In the genomic region with DNA sequence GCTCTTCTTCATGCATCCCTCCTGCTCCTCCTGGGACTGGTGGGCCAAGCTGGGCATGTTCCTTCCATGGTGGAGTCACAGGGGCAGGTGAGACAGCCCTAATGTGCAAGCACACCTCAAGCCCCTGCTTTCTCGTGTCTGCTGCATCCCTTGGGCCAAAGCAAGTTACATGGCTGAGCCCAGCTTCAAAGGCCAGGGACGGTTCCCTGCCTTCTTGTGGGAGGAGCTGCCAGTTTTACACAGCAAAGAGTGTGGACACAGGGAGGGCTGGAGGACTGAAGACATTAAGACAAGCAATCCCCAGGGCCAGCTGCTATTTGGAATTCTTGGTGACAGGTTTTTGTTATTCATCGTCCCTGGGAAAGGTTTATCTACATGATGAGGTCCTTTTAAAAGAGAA, we compare ENCODE assay signal across 31 cellular contexts.
"Had no signal": no experiment of that assay in that cellular context is flagged by ENCODE, and none has a peak within 500 bp of the region (broad histone marks: within the 10 kb centered on the region; RNA-seq: fewer than 3 reads in every experiment).

No MANE protein-coding gene starts in this region.

- DNase-seq: naive thymus-derived CD8-positive, alpha-beta T cell; nephron progenitor cell; occipital lobe; ovary; posterior cingulate gyrus; psoas muscle; right cardiac atrium; right lobe of liver; spleen; stimulated activated CD4-positive, alpha-beta T cell treated with anti-CD3 and anti-CD28 coated beads, Interleukin-12 subunit alpha, Interleukin-12 subunit beta, amount 100 ng/mL, for 4 hours; stimulated activated CD4-positive, alpha-beta T cell treated with anti-CD3 and anti-CD28 coated beads, Interleukin-1b, Interleukin-23, amount 100 ng/mL, for 48 hours; stimulated activated CD4-positive, alpha-beta T cell treated with anti-CD3 and anti-CD28 coated beads, Interleukin-4, amount 100 ng/mL, for 1 hour; stimulated activated CD4-positive, alpha-beta T cell treated with anti-CD3 and anti-CD28 coated beads, Interleukin-4, amount 100 ng/mL, for 4 hours; stimulated activated CD8-positive, alpha-beta memory T cell treated with anti-CD3 and anti-CD28 coated beads, Interleukin-4, amount 100 ng/mL, for 48 hours; stimulated activated naive CD4-positive, alpha-beta T cell; stimulated activated naive CD8-positive, alpha-beta T cell treated with anti-CD3 and anti-CD28 coated beads, Interleukin-15, amount 100 ng/mL, for 72 hours; stimulated activated naive CD8-positive, alpha-beta T cell treated with anti-CD3 and anti-CD28 coated beads, Interleukin-15, Interleukin-2, amounts not matched to agents 100 U/mL and 50 U/mL, for 24 hours; substantia nigra; testis; tibial artery; transverse colon; upper lobe of right lung; uterus had no signal

- H3K4me2 ChIP-seq: smooth muscle cell had no signal

- H3K9me3 ChIP-seq: ovary, psoas muscle, right lobe of liver, suprapubic skin, testis, transverse colon, upper lobe of right lung, uterus had no signal

- ATAC-seq: naive thymus-derived CD8-positive, alpha-beta T cell; natural killer cell treated with Interleukin-12 subunit alpha and Interleukin-12 subunit beta and Interleukin-15 and Interleukin-18, amount 100 ng/mL, for 72 hours; psoas muscle; right cardiac atrium; right lobe of liver; stimulated activated memory B cell treated with anti-CD40 and anti-IgM and Interleukin-4, amounts not matched to agents 10 μg/mL and 1 μg/mL and 100 μg/mL, for 72 hours; stimulated activated naive CD8-positive, alpha-beta T cell treated with anti-CD3 and anti-CD28 coated beads, Interleukin-15, amount 100 ng/mL, for 72 hours; stimulated activated naive CD8-positive, alpha-beta T cell treated with anti-CD3 and anti-CD28 coated beads, Interleukin-15, Interleukin-2, amounts not matched to agents 100 U/mL and 50 U/mL, for 24 hours; upper lobe of right lung had no signal

- H3K27ac Mint-ChIP-seq: naive thymus-derived CD8-positive, alpha-beta T cell; natural killer cell treated with Interleukin-12 subunit alpha and Interleukin-12 subunit beta and Interleukin-15 and Interleukin-18, amount 100 ng/mL, for 72 hours; nephron progenitor cell; progenitor cell of endocrine pancreas; stimulated activated memory B cell treated with anti-CD40 and anti-IgM and Interleukin-4, amounts not matched to agents 10 μg/mL and 1 μg/mL and 100 μg/mL, for 72 hours; stimulated activated naive CD8-positive, alpha-beta T cell treated with anti-CD3 and anti-CD28 coated beads, Interleukin-15, amount 100 ng/mL, for 72 hours had no signal

- H3K4me1 ChIP-seq: parathyroid adenoma, psoas muscle, right lobe of liver, spleen, suprapubic skin, testis, tibial artery, transverse colon, upper lobe of right lung, uterus had no signal

- H3K36me3 Mint-ChIP-seq: natural killer cell treated with Interleukin-12 subunit alpha and Interleukin-12 subunit beta and Interleukin-15 and Interleukin-18, amount 100 ng/mL, for 72 hours; stimulated activated memory B cell treated with anti-CD40 and anti-IgM and Interleukin-4, amounts not matched to agents 10 μg/mL and 1 μg/mL and 100 μg/mL, for 72 hours had no signal

- H3K79me2 ChIP-seq: parathyroid adenoma had no signal

- H3K4me3 Mint-ChIP-seq: naive thymus-derived CD8-positive, alpha-beta T cell; natural killer cell treated with Interleukin-12 subunit alpha and Interleukin-12 subunit beta and Interleukin-15 and Interleukin-18, amount 100 ng/mL, for 72 hours; nephron progenitor cell; neural crest cell; stimulated activated memory B cell treated with anti-CD40 and anti-IgM and Interleukin-4, amounts not matched to agents 10 μg/mL and 1 μg/mL and 100 μg/mL, for 72 hours; stimulated activated naive CD8-positive, alpha-beta T cell treated with anti-CD3 and anti-CD28 coated beads, Interleukin-15, amount 100 ng/mL, for 72 hours had no signal

- H3K27ac ChIP-seq: ovary, parathyroid adenoma, psoas muscle, right lobe of liver, skin epidermis, spleen, suprapubic skin, testis, tibial artery, transverse colon, upper lobe of right lung, uterus had no signal

- H3K27me3 ChIP-seq: ovary, right lobe of liver, testis, uterus had no signal

- H3K9me3 Mint-ChIP-seq: natural killer cell treated with Interleukin-12 subunit alpha and Interleukin-12 subunit beta and Interleukin-15 and Interleukin-18, amount 100 ng/mL, for 72 hours; nephron progenitor cell; neural crest cell had no signal

- H3K4me3 ChIP-seq: ovary, psoas muscle, right lobe of liver, skin epidermis, smooth muscle cell, spleen, suprapubic skin, testis, tibial artery, transverse colon, upper lobe of right lung, uterus had no signal

- H3K9ac ChIP-seq: parathyroid adenoma had no signal

- H3K4me1 Mint-ChIP-seq: nephron progenitor cell; neural crest cell; stimulated activated memory B cell treated with anti-CD40 and anti-IgM and Interleukin-4, amounts not matched to agents 10 μg/mL and 1 μg/mL and 100 μg/mL, for 72 hours; stimulated activated naive CD8-positive, alpha-beta T cell treated with anti-CD3 and anti-CD28 coated beads, Interleukin-15, amount 100 ng/mL, for 72 hours had no signal

- H3K36me3 ChIP-seq: ovary, right lobe of liver, spleen, suprapubic skin, tibial artery, transverse colon, upper lobe of right lung, uterus had no signal

- H2AFZ ChIP-seq: parathyroid adenoma had no signal
